1 cellular context compared by ENCODE assay signal in genomic region chr13:94601446-94602431, GRCh38.
TF ChIP-seq lines count a peak whose summit lies in the region.

Gene GPR180, plus strand, starts transcription at chr13:94601857. Its CDS starts 71 bp downstream, at chr13:94601928.

TF ChIP-seq in GM12878, 131 proteins besides CTCF, POLR2A, EP300 and RAD21 (continued from another document):
- TF ChIP-seq, protein P1, sequence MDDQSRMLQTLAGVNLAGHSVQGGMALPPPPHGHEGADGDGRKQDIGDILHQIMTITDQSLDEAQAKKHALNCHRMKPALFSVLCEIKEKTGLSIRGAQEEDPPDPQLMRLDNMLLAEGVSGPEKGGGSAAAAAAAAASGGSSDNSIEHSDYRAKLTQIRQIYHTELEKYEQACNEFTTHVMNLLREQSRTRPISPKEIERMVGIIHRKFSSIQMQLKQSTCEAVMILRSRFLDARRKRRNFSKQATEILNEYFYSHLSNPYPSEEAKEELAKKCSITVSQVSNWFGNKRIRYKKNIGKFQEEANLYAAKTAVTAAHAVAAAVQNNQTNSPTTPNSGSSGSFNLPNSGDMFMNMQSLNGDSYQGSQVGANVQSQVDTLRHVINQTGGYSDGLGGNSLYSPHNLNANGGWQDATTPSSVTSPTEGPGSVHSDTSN (IDR thresholded peaks at IDR 0.05; ENCODE audit: insufficient replicate concordance, low read depth, low read length) = peak; percentile 57
- TF ChIP-seq BCL3 (IDR thresholded peaks at IDR 0.05; ENCODE audit: borderline replicate concordance, insufficient read depth, low read depth, low read length, poor library complexity, severe bottlenecking) (no peak), RUNX3 (IDR thresholded peaks at IDR 0.05; ENCODE audit: low read length) (peak; percentile 42), NBN (IDR thresholded peaks at IDR 0.05) (no peak), CBX3 (IDR thresholded peaks at IDR 0.05; ENCODE audit: borderline replicate concordance, low read depth) (no peak), SIX5 (IDR thresholded peaks at IDR 0.05; ENCODE audit: low read depth, low read length, severe bottlenecking) (no peak), SIN3A (IDR thresholded peaks at IDR 0.05; ENCODE audit: low read depth, low read length) (no peak), BACH1 (IDR thresholded peaks at IDR 0.05; ENCODE audit: borderline replicate concordance) (peak; percentile 61), IKZF2 (IDR thresholded peaks at IDR 0.05) (peak in 1 of 2 experiments; percentile 20; a peak in 2 of 4 replicates), KAT2A (conservative IDR thresholded peaks at IDR 0.05; ENCODE audit: control insufficient read depth, low read depth, low read length) (no peak), TBL1XR1 (IDR thresholded peaks at IDR 0.05; ENCODE audit: low read depth, low read length) (no peak), E2F4 (IDR thresholded peaks at IDR 0.05; ENCODE audit: low read depth, low read length) (0 out of 2 replicates have a peak, but pooled peaks have one; percentile 15), ZNF24 (IDR thresholded peaks at IDR 0.05) (no peak), BRCA1 (IDR thresholded peaks at IDR 0.05; ENCODE audit: low read depth, low read length) (no peak), CREM (IDR thresholded peaks at IDR 0.05; ENCODE audit: low read depth) (peak; percentile 58; the same call in 1 of the 2 replicates), TAF1 (IDR thresholded peaks at IDR 0.05; ENCODE audit: borderline replicate concordance, low read depth, low read length) (no peak), RAD51 (IDR thresholded peaks at IDR 0.05) (no peak), IRF4 (IDR thresholded peaks at IDR 0.05; ENCODE audit: low read depth, low read length) (no peak), EED (IDR thresholded peaks at IDR 0.05; ENCODE audit: low read depth) (no peak), RB1 (IDR thresholded peaks at IDR 0.05; ENCODE audit: borderline replicate concordance) (peak; percentile 57; the same call in 1 of the 2 replicates), YY1 (IDR thresholded peaks at IDR 0.05; ENCODE audit: low read depth, low read length) (no peak; the same call in 1 of the 2 replicates), CBX5 (IDR thresholded peaks at IDR 0.05; ENCODE audit: low read depth) (0 out of 2 replicates have a peak, but pooled peaks have one; percentile 33), RELA (IDR thresholded peaks at IDR 0.05; ENCODE audit: borderline replicate concordance, partially characterized antibody) (peak; percentile 38), EGR1 (IDR thresholded peaks at IDR 0.05; ENCODE audit: borderline replicate concordance in 1 of 2, low read depth in 2 of 2, low read length in 2 of 2) (0 out of 3 replicates have a peak, but pooled peaks of 1 of the 2 experiments have one; percentile 6), SRF (IDR thresholded peaks at IDR 0.05; ENCODE audit: low read depth in 2 of 2, low read length in 2 of 2) (no peak), ZNF622 (IDR thresholded peaks at IDR 0.05) (no peak), IRF3 (IDR thresholded peaks at IDR 0.05) (peak; percentile 71; the same call in 1 of the 2 replicates), ZZZ3 (IDR thresholded peaks at IDR 0.05; ENCODE audit: control insufficient read depth, insufficient read length, low read depth) (no peak), ZNF217 (IDR thresholded peaks at IDR 0.05) (no peak), ZBTB4 (CRISPR knock-in tag; IDR thresholded peaks at IDR 0.05) (no peak), ATF2 (IDR thresholded peaks at IDR 0.05; ENCODE audit: low read length) (no peak), MYC (IDR thresholded peaks at IDR 0.05; ENCODE audit: insufficient read depth, insufficient read length, insufficient replicate concordance, low read length, severe bottlenecking) (no peak), SP1 (IDR thresholded peaks at IDR 0.05; ENCODE audit: low read depth, low read length) (peak; percentile 94), NR2C1 (IDR thresholded peaks at IDR 0.05) (no peak), SMAD5 (IDR thresholded peaks at IDR 0.05; ENCODE audit: low read depth) (0 out of 2 replicates have a peak, but pooled peaks have one; percentile 30), RBBP5 (conservative IDR thresholded peaks at IDR 0.05) (no peak), E2F8 (IDR thresholded peaks at IDR 0.05; ENCODE audit: low read depth, partially characterized antibody) (peak; percentile 65), LARP7 (IDR thresholded peaks at IDR 0.05) (peak; percentile 93), ESRRA (IDR thresholded peaks at IDR 0.05; ENCODE audit: low read length) (no peak), HSF1 (IDR thresholded peaks at IDR 0.05; ENCODE audit: low read depth, low read length) (no peak), MEF2B (IDR thresholded peaks at IDR 0.05; ENCODE audit: partially characterized antibody, poor library complexity, severe bottlenecking) (no peak), FOXK2 (IDR thresholded peaks at IDR 0.05) (no peak), SREBF2 (IDR thresholded peaks at IDR 0.05; ENCODE audit: low read length) (no peak), STAT1 (conservative IDR thresholded peaks at IDR 0.05) (no peak), CHD2 (IDR thresholded peaks at IDR 0.05; ENCODE audit: borderline replicate concordance, low read depth, low read length) (peak; percentile 84; the same call in 1 of the 2 replicates)
- TF ChIP-seq, protein P2, sequence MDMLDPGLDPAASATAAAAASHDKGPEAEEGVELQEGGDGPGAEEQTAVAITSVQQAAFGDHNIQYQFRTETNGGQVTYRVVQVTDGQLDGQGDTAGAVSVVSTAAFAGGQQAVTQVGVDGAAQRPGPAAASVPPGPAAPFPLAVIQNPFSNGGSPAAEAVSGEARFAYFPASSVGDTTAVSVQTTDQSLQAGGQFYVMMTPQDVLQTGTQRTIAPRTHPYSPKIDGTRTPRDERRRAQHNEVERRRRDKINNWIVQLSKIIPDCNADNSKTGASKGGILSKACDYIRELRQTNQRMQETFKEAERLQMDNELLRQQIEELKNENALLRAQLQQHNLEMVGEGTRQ (IDR thresholded peaks at IDR 0.05; ENCODE audit: borderline replicate concordance, low read depth, low read length) = no peak
- TF ChIP-seq, protein P3, sequence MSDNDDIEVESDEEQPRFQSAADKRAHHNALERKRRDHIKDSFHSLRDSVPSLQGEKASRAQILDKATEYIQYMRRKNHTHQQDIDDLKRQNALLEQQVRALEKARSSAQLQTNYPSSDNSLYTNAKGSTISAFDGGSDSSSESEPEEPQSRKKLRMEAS (IDR thresholded peaks at IDR 0.05; ENCODE audit: low read depth, low read length) = peak; percentile 99
- TF ChIP-seq, protein P4, sequence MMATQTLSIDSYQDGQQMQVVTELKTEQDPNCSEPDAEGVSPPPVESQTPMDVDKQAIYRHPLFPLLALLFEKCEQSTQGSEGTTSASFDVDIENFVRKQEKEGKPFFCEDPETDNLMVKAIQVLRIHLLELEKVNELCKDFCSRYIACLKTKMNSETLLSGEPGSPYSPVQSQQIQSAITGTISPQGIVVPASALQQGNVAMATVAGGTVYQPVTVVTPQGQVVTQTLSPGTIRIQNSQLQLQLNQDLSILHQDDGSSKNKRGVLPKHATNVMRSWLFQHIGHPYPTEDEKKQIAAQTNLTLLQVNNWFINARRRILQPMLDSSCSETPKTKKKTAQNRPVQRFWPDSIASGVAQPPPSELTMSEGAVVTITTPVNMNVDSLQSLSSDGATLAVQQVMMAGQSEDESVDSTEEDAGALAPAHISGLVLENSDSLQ (IDR thresholded peaks at IDR 0.05) = peak; percentile 92
- TF ChIP-seq, protein P5, sequence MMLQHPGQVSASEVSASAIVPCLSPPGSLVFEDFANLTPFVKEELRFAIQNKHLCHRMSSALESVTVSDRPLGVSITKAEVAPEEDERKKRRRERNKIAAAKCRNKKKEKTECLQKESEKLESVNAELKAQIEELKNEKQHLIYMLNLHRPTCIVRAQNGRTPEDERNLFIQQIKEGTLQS (IDR thresholded peaks at IDR 0.05; ENCODE audit: borderline replicate concordance, extremely low read depth, low read depth, low read length) = no peak
TF ChIP-seq in GM12878: peak in this region for 38.
